8 cellular contexts compared by ENCODE assay signal in genomic region chr3:78728406-78729145, GRCh38.
DNase-seq lines count a peak whose midpoint lies in the region; ATAC-seq and TF ChIP-seq lines count a peak whose summit lies in the region.

No MANE protein-coding gene starts in this region.

- H3K4me1 ChIP-seq in A673 (ENCODE audit: insufficient read depth, low read length, poor library complexity, severe bottlenecking) (peaks cover 76% of the 10 kb centered on the region), body of pancreas (no peaks in the 10 kb centered on the region), lung (ENCODE audit: control insufficient read depth in 2 of 2, insufficient read depth in 2 of 2, low read length in 2 of 2) (no peaks in the 10 kb centered on the region)

- intact Hi-C loops in A673 (cut with micrococcal nuclease; ENCODE audit: unreplicated experiment) = loop anchor here (5.0 kb wide), 1 partner anchor 289 kb away; no protein-coding TSS in a partner anchor
- intact Hi-C loops in body of pancreas (cut with DNase I) = no loop called here

- H3K36me3 ChIP-seq in A673 (ENCODE audit: insufficient read depth, low read length, poor library complexity, severe bottlenecking) (no peaks in the 10 kb centered on the region), body of pancreas (replicated peaks in 1 of 2; ENCODE audit: insufficient read depth in 1 of 2, low read depth in 2 of 2) (no peaks in the 10 kb centered on the region), lung (ENCODE audit: control insufficient read depth in 2 of 2, insufficient read depth in 2 of 2, low read length in 2 of 2) (no peaks in the 10 kb centered on the region)

- TF ChIP-seq POLR2A in body of pancreas (IDR thresholded peaks at IDR 0.05) = no peak

- CTCF ChIA-PET in A673 (lab: Charles Lee) = no interaction called here

- BruUV-seq in A673 (replicated peaks; lab: Mats Ljungman, UMichigan) = no TSS peak

- POLR2A ChIA-PET in A673 (lab: Charles Lee; ENCODE audit: low non-redundant PET) = no interaction called here

- DNase-seq in A673 (ENCODE audit: low spot score) (peak; percentile 96), NCI-H146 treated with DMSO at 0.1 percent for 48 hours (lab: John Stamatoyannopoulos, UW; ENCODE audit: unreplicated experiment) (peak; percentile 97), body of pancreas (peak; percentile 22 to 66 (median 41)), lung (ENCODE audit: low spot score) (peak; percentile 48), epidermal melanocyte (ENCODE audit: insufficient read length, low spot score) (no peak)
- DNase-seq in stimulated activated CD4-positive, alpha-beta T cell treated with anti-CD3 and anti-CD28 coated beads, Interleukin-4, amount 100 ng/mL, for 1 hour = no peak

- WGBS in body of pancreas, 2 donors = 25% methylated on average over 5 of the region's 5 CpGs
- 57 to 66% methylated on average over 5 of the region's 5 CpGs for WGBS in lung, 2 donors

- H3K27me3 ChIP-seq in A673 (replicated peaks; ENCODE audit: insufficient read depth, low read depth, low read length, poor library complexity) = no peaks in the 10 kb centered on the region
- no peaks in the 10 kb centered on the region for H3K27me3 ChIP-seq in body of pancreas
- H3K27me3 ChIP-seq in lung (ENCODE audit: control insufficient read depth, insufficient read depth) = no peaks in the 10 kb centered on the region

- peak overlapping the region; percentile 14 for H3K4me3 ChIP-seq in A673 (ENCODE audit: low read depth, low read length, poor library complexity, severe bottlenecking)
- H3K4me3 ChIP-seq in body of pancreas = no peak overlapping the region
- H3K4me3 ChIP-seq in lung = no peak overlapping the region

- TF ChIP-seq CTCF in A673 (conservative IDR thresholded peaks at IDR 0.05; ENCODE audit: low read depth, low read length) (no peak), body of pancreas (IDR thresholded peaks at IDR 0.05) (no peak), lung (IDR thresholded peaks at IDR 0.05; ENCODE audit: control extremely low read depth, extremely low read depth) (no peak)

- H3K27ac ChIP-seq in A673 (ENCODE audit: low read depth, low read length, poor library complexity, severe bottlenecking) = peak overlapping the region; percentile 33
- no peak overlapping the region for H3K27ac ChIP-seq in body of pancreas
- H3K27ac ChIP-seq in lung (ENCODE audit: low read depth in 1 of 2, low read length in 1 of 2) = no peak overlapping the region

- no peak for ATAC-seq in body of pancreas
- ATAC-seq in lung (ENCODE audit: insufficient read depth, low FRiP score) = no peak
- no peak for ATAC-seq in HG02852 (IDR thresholded peaks at IDR 0.05; ENCODE audit: unreplicated experiment)
- no peak for ATAC-seq in GM18519 (IDR thresholded peaks at IDR 0.05; ENCODE audit: low FRiP score, unreplicated experiment)

- no peaks in the 10 kb centered on the region for H3K9me3 ChIP-seq in A673 (ENCODE audit: low read depth, low read length, poor library complexity, severe bottlenecking)
- H3K9me3 ChIP-seq in body of pancreas = no peaks in the 10 kb centered on the region
- H3K9me3 ChIP-seq in lung (ENCODE audit: control insufficient read depth in 2 of 2, insufficient read depth in 1 of 2, low read length in 1 of 2) = no peaks in the 10 kb centered on the region

Comparison
In these comparisons a context has a peak if more than half of its experiments do, and no peak if none do; other contexts are left out.
1. DNase-seq: peak in A673 (single experiment), NCI-H146 treated with DMSO at 0.1 percent for 48 hours (single experiment), body of pancreas (4 of 4) and lung (single experiment); none in epidermal melanocyte (single experiment) and stimulated activated CD4-positive, alpha-beta T cell treated with anti-CD3 and anti-CD28 coated beads, Interleukin-4, amount 100 ng/mL, for 1 hour (single experiment).